4 cellular contexts compared by ENCODE assay signal in the genomic region with DNA sequence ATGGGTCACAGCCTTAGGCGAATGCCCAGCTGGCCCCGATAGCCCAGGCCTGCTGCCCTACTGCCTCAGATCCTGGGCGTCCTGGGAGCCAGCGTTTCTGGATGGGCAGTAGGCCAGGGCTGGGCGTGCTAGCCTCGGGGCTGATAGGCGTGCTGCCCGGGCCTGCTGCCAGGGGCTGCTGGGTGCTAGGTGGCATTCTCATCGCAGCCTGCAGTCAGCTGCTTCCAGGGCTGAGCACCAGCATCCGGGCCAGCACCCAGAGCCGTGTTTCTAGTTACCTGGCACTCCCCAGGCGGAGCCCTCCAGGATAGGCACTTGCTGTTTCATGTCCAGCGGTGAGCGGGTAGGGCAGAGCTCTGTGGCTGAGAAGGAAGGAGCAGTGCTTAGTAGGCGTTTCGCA. TPM values are rescaled to one million over a fixed set of nuclear protein-coding genes. Genes with fewer than 3 reads are reported as not detected.
"Had no signal": no experiment of that assay in that cellular context is flagged by ENCODE, and none has a peak within 500 bp of the region (broad histone marks: within the 10 kb centered on the region; RNA-seq: fewer than 3 reads in every experiment).

No MANE protein-coding gene starts in this region.

RNA-seq across cellular contexts. Expression of gene RIMBP3B, which starts 57.1 kb away (rescaled TPM):
- total RNA-seq: activated T-helper 2 cell treated with anti-CD3 and anti-CD28 coated beads, Interferon-gamma antibody, Interleukin-2, Interleukin-4, amounts not matched to agents 10 μg/mL and 5 μg/mL and 100 μg/mL, durations not matched to agents 14 hours and 24 hours and 36 hours; MCF 10A; PC-9; RPMI7951 had no signal
